13 cellular contexts compared by ENCODE assay signal in the genomic region with DNA sequence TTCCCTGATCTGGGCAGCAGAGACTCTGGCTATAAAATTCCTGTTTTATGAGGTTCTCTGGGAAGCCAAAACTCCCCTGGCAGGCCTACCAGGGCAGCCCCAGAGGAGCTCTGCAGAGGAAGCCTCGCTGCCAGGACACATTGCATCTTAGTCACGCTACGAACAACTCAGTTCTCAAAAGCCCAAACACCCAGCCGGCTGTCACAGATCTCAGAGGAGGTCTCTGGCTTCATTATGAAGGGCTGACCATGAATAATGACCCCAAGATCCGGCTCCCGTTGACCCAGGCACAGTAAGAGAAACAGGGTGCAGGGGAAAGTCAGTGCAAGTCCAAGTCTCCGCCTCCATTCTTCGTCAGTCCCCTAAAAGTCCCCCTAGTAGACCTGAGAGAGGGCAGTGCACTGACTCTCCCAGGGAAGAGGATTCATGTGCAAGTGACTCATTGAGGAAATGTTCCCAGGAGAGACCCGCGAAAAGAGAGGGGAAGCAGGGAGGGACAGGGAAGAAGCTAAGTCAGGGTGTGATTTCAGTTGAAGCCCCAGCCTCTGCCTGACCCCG.
DNase-seq lines count a peak whose midpoint lies in the region; ATAC-seq and TF ChIP-seq lines count a peak whose summit lies in the region.
"Had no signal": no experiment of that assay in that cellular context is flagged by ENCODE, and none has a peak within 500 bp of the region (broad histone marks: within the 10 kb centered on the region; RNA-seq: fewer than 3 reads in every experiment).

No MANE protein-coding gene starts in this region.

- peak overlapping the region; percentile 48 for H3K4me2 ChIP-seq in skeletal muscle satellite cell (ENCODE audit: low read length)

- no peaks in the 10 kb centered on the region for H3K36me3 Mint-ChIP-seq in T-helper 2 cell treated with Interferon-gamma antibody and Interleukin-4, amounts not matched to agents 5 μg/mL and 100 μg/mL, for 36 hours (ENCODE audit: low read depth)
- H3K36me3 Mint-ChIP-seq: stimulated activated effector memory CD8-positive, alpha-beta T cell treated with anti-CD3 and anti-CD28 coated beads, Interleukin-12 subunit alpha, Interleukin-12 subunit beta, amount 100 ng/mL, for 72 hours had no signal

- ATAC-seq in GM21576 (IDR thresholded peaks at IDR 0.05; ENCODE audit: unreplicated experiment) (no peak), HG03135 (IDR thresholded peaks at IDR 0.05; ENCODE audit: unreplicated experiment) (no peak)
- ATAC-seq: GM12878; Panc1; stimulated activated effector memory CD8-positive, alpha-beta T cell treated with anti-CD3 and anti-CD28 coated beads, Interleukin-12 subunit alpha, Interleukin-12 subunit beta, amount 100 ng/mL, for 72 hours had no signal

- H3K4me3 Mint-ChIP-seq in T-helper 2 cell treated with Interferon-gamma antibody and Interleukin-4, amounts not matched to agents 5 μg/mL and 100 μg/mL, for 36 hours, result no peak overlapping the region
- H3K4me3 Mint-ChIP-seq: stimulated activated effector memory CD8-positive, alpha-beta T cell treated with anti-CD3 and anti-CD28 coated beads, Interleukin-12 subunit alpha, Interleukin-12 subunit beta, amount 100 ng/mL, for 72 hours had no signal

- DNase-seq in EL, result peak; percentile 87
- DNase-seq in astrocyte of the spinal cord (ENCODE audit: low read depth, low spot score), result peak; percentile 8
- DNase-seq in right atrium auricular region (ENCODE audit: low spot score), result peak; percentile 88
- DNase-seq in T-helper 2 cell treated with Interferon-gamma antibody and Interleukin-4, amounts not matched to agents 5 μg/mL and 100 μg/mL, for 36 hours (ENCODE audit: low spot score), result no peak
- DNase-seq in DMS153 (lab: John Stamatoyannopoulos, UW), result no peak
- DNase-seq: NCI-H2107; stimulated activated CD4-positive, alpha-beta T cell treated with anti-CD3 and anti-CD28 coated beads, Interleukin-15, amount 100 ng/mL, for 24 hours had no signal

- H3K27me3 Mint-ChIP-seq in T-helper 2 cell treated with Interferon-gamma antibody and Interleukin-4, amounts not matched to agents 5 μg/mL and 100 μg/mL, for 36 hours (ENCODE audit: low read depth), result no peaks in the 10 kb centered on the region

- H3K27me3 ChIP-seq in right atrium auricular region (no peaks in the 10 kb centered on the region), skeletal muscle satellite cell (ENCODE audit: control insufficient read depth, insufficient read depth, low read length) (peaks cover 13% of the 10 kb centered on the region)

- H3K9me3 Mint-ChIP-seq in T-helper 2 cell treated with Interferon-gamma antibody and Interleukin-4, amounts not matched to agents 5 μg/mL and 100 μg/mL, for 36 hours, result no peaks in the 10 kb centered on the region
- H3K9me3 Mint-ChIP-seq: stimulated activated effector memory CD8-positive, alpha-beta T cell treated with anti-CD3 and anti-CD28 coated beads, Interleukin-12 subunit alpha, Interleukin-12 subunit beta, amount 100 ng/mL, for 72 hours had no signal

- in situ Hi-C loops in astrocyte of the spinal cord (cut with HindIII; ENCODE audit: low sequenced_read_pairs), result no loop called here

- peak overlapping the region; percentile 35 for H3K9ac ChIP-seq in skeletal muscle satellite cell (ENCODE audit: low read depth, low read length)

- TF ChIP-seq CTCF in astrocyte of the spinal cord (IDR thresholded peaks at IDR 0.05; ENCODE audit: low read depth, low read length) (no peak), right atrium auricular region (IDR thresholded peaks at IDR 0.05) (no peak)

- H3K27ac Mint-ChIP-seq in T-helper 2 cell treated with Interferon-gamma antibody and Interleukin-4, amounts not matched to agents 5 μg/mL and 100 μg/mL, for 36 hours, result no peak overlapping the region
- H3K27ac Mint-ChIP-seq: stimulated activated effector memory CD8-positive, alpha-beta T cell treated with anti-CD3 and anti-CD28 coated beads, Interleukin-12 subunit alpha, Interleukin-12 subunit beta, amount 100 ng/mL, for 72 hours had no signal

- H3K27ac ChIP-seq in right atrium auricular region, result peak overlapping the region; percentile 2 to 59

- H3K4me3 ChIP-seq in astrocyte of the spinal cord (ENCODE audit: low read depth, low read length) (no peak overlapping the region), right atrium auricular region (no peak overlapping the region), skeletal muscle satellite cell (ENCODE audit: low read length) (no peak overlapping the region)
- H3K4me3 ChIP-seq: GM12878 had no signal

- H3K36me3 ChIP-seq in right atrium auricular region, result no peaks in the 10 kb centered on the region
- no peaks in the 10 kb centered on the region for H3K36me3 ChIP-seq in skeletal muscle satellite cell (ENCODE audit: insufficient read depth, low read length)

- H3K4me1 Mint-ChIP-seq in T-helper 2 cell treated with Interferon-gamma antibody and Interleukin-4, amounts not matched to agents 5 μg/mL and 100 μg/mL, for 36 hours (ENCODE audit: low read depth), result no peaks in the 10 kb centered on the region
- H3K4me1 Mint-ChIP-seq: stimulated activated effector memory CD8-positive, alpha-beta T cell treated with anti-CD3 and anti-CD28 coated beads, Interleukin-12 subunit alpha, Interleukin-12 subunit beta, amount 100 ng/mL, for 72 hours had no signal

- H3K9me3 ChIP-seq in right atrium auricular region (no peaks in the 10 kb centered on the region), skeletal muscle satellite cell (replicated peaks; ENCODE audit: low read length) (no peaks in the 10 kb centered on the region)

- H3K4me1 ChIP-seq in right atrium auricular region, result peaks cover 0 to 9% of the 10 kb centered on the region in 2 donors
- H3K4me1 ChIP-seq in skeletal muscle satellite cell (ENCODE audit: control insufficient read depth, insufficient read depth, low read length), result peaks cover 31% of the 10 kb centered on the region

Comparison
In these comparisons a context has a peak if more than half of its experiments do, and no peak if none do; other contexts are left out.
1. DNase-seq: peak in EL (single experiment), astrocyte of the spinal cord (single experiment) and right atrium auricular region (single experiment); none in T-helper 2 cell treated with Interferon-gamma antibody and Interleukin-4, amounts not matched to agents 5 μg/mL and 100 μg/mL, for 36 hours (single experiment) and DMS153 (single experiment).